In the genomic region with DNA sequence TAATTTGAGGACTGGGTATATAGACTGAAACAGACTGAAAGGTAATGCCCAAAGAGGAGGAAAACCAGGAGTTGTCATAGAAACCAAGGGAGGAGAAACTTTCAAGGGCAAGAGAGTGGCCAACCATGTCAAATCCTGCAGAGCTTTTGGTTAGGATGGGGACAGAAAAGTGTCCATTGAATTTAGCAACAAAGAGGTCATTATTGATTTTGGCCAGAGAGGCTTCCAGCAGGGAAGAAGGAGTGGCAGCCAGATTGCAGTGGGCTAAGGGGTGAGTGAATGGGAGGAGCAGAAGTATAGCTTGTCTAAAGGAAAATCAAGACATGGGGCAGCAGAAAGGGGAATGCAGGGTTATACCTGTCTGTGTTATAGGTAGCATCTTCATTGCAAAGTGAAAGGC, we compare ENCODE assay signal across 20 cellular contexts.
"Had no signal": no experiment of that assay in that cellular context is flagged by ENCODE, and none has a peak within 500 bp of the region (broad histone marks: within the 10 kb centered on the region; RNA-seq: fewer than 3 reads in every experiment).

No MANE protein-coding gene starts in this region.

- FAIRE-seq: RCC 7860 had no signal

- H3K27me3 ChIP-seq: MG63 had no signal

- H3K9me3 ChIP-seq: MG63 had no signal

- DNase-seq: IMR-90, Karpas-422, KG1, MG63, NCI-H1092, NCI-H1105 treated with DMSO at 0.1 percent for 48 hours, NCI-H1417 treated with DMSO at 0.1 percent for 48 hours, NCI-H1694, NCI-H187 treated with DMSO at 0.1 percent for 48 hours, NCI-H2029 treated with DMSO at 0.1 percent for 48 hours, NCI-H2171 treated with DMSO at 0.1 percent for 48 hours, NCI-H345, NCI-H446 treated with DMSO at 0.1 percent for 48 hours, NCI-H510A treated with DMSO at 0.1 percent for 48 hours, NCI-H526, NCI-H82, SHP77 had no signal

- H3K27ac ChIP-seq: RWPE1, SK-N-MC had no signal

- H3K4me3 ChIP-seq: MG63, SK-N-MC had no signal

- H3K36me3 ChIP-seq: MG63 had no signal
